8 cellular contexts compared by ENCODE assay signal in the genomic region with DNA sequence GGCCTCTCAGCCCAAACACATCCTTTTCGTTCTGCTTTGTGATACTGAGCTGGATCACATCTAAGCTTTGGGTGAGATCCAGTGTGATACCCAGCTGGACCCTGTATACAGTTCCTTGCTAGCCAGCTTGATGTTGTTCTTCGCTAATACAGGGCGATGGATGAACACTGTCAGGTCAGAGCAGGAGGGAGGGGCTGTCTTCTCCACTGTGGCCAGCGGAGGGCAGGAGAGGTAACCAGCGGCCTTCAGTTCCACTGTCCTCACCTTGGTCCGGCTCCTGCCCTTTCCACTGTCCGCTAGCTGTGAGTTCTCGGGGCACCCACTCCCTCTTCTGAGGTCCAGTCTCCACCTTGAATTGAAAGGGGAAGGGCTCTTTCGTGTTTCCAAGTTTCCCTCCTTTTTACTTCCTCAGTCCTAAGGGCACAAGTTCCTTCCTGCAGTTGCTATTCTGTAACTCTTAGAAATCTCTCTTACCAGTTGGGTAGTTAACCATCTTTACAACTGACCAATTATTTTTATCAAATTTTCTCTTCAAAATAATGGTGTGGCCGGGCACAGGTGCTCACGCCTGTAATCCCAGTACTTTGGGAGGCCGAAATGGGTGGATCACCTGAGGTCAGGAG. TPM values are rescaled to one million over a fixed set of nuclear protein-coding genes. Genes with fewer than 3 reads are reported as not detected.
DNase-seq lines count a peak whose midpoint lies in the region; ATAC-seq and TF ChIP-seq lines count a peak whose summit lies in the region.

No MANE protein-coding gene starts in this region.

- H3K27ac ChIP-seq in psoas muscle = no peak overlapping the region

- H3K4me3 ChIP-seq in psoas muscle = no peak overlapping the region

- no peaks in the 10 kb centered on the region for H3K27me3 ChIP-seq in psoas muscle (ENCODE audit: insufficient read depth in 3 of 3, low read length in 2 of 3)

- peak; percentile 6 for DNase-seq in DMS114 treated with DMSO at 0.1 percent for 48 hours (lab: John Stamatoyannopoulos, UW; ENCODE audit: unreplicated experiment)
- peak; percentile 52 for DNase-seq in HuH-7 (ENCODE audit: low spot score)
- DNase-seq in UCSD-AML1 (lab: John Stamatoyannopoulos, UW; ENCODE audit: unreplicated experiment) = peak; percentile 50
- DNase-seq in dermis microvascular lymphatic vessel endothelial cell (ENCODE audit: low read depth in 2 of 2) = peak; percentile 31 to 62
- DNase-seq in psoas muscle = peak in 1 of 2 donors; percentile 36

- ATAC-seq in psoas muscle = peak in 2 of 4 donors; percentile 24 to 33
- no peak for ATAC-seq in HG03280 (IDR thresholded peaks at IDR 0.05; ENCODE audit: unreplicated experiment)
- ATAC-seq in HG03159 (IDR thresholded peaks at IDR 0.05; ENCODE audit: unreplicated experiment) = no peak
- ATAC-seq in GM19463 (IDR thresholded peaks at IDR 0.05; ENCODE audit: unreplicated experiment) = no peak

- TF ChIP-seq CTCF in psoas muscle (IDR thresholded peaks at IDR 0.05) = peak; percentile 38

- H3K4me1 ChIP-seq in psoas muscle = peaks cover 34% of the 10 kb centered on the region

- H3K36me3 ChIP-seq in psoas muscle (ENCODE audit: insufficient read depth in 1 of 2, low read depth in 1 of 2) = peaks cover 0 to 27% of the 10 kb centered on the region in 2 donors

- H3K9me3 ChIP-seq in psoas muscle = no peaks in the 10 kb centered on the region

- WGBS in psoas muscle, 3 donors = 64 to 66% (median 65%) methylated on average over 12 of the region's 12 CpGs

- intact Hi-C loops in psoas muscle (cut with DNase I) = no loop called here

RNA-seq across cellular contexts. Expression of gene ZNF213, which starts 3.0 kb away (rescaled TPM):
- total RNA-seq in dermis microvascular lymphatic vessel endothelial cell (2.8 and 5.4 TPM in 2 replicates), psoas muscle (10 to 100 TPM in 1 of 4 donors, 1 to 10 TPM in 3; 8.1 to 11.6 (median 9.2) TPM)
- polyA plus RNA-seq in psoas muscle = 10 to 100 TPM in 2 of 3 donors, 1 to 10 TPM in 1; 7.9 to 19.1 (median 18.9) TPM

RNA-seq across cellular contexts. Expression of gene ZNF205, which starts 19.5 kb away (rescaled TPM):
- total RNA-seq in dermis microvascular lymphatic vessel endothelial cell (14.9 and 17.2 TPM in 2 replicates), psoas muscle (1 to 10 TPM; 1.8 to 4.1 (median 1.9) TPM)
- 1 to 10 TPM; 1.9 to 5.4 (median 4.6) TPM for polyA plus RNA-seq in psoas muscle

RNA-seq across cellular contexts. Expression of gene ZSCAN10, which starts 32.8 kb away (rescaled TPM):
- total RNA-seq in dermis microvascular lymphatic vessel endothelial cell (not detected in 2 replicates), psoas muscle (under 1 TPM in 1 of 4 donors, not detected in 3; 0.16 TPM)
- under 1 TPM in 1 of 3 donors, not detected in 2; 0.07 TPM for polyA plus RNA-seq in psoas muscle

RNA-seq across cellular contexts. Expression of gene OR1F1, which starts 56.1 kb away (rescaled TPM):
- total RNA-seq in dermis microvascular lymphatic vessel endothelial cell (not detected in 2 replicates), psoas muscle (not detected)
- polyA plus RNA-seq in psoas muscle = not detected
